In the genomic region with DNA sequence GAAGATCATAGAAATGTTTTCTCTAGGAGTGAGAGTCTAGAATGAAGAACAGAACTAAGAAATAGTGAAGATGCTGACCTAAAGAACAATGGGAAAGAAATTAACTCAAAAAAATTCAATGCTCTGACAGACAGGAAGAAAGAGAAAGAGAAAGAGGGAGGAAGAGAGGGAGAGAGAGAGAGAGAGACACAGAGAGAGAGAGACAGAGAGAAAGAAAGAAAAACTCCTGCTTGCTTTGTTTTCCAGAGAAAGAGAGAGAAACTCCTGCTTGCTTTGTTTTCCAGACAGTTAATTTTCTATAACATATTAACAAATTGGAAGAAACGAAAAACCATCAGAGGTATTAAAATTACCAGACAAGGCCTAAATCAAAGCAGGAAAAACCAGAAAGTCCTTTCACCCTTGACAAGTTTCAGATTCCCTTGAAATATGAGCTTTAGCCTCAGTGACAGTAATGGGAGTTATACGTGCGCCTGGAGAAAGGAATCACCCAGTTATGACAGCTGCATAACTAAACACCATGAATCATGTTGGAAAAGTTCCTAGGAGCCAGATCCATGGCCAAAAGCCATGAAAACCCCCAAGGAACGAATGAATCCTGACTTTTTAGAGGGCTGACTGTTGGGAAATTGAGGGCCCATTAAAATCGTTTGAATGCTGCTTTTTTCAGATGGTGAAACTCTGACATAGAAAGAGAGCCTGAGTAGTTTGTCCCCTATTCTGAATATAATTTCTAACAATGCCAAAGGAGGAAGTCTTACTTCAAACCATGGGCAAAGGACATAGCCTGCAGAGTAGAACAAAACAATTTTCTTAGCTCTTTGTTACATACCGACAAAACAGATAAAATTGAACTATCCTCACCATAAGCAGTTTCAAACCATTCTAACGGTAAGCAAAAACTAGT, we compare ENCODE assay signal across 11 cellular contexts.
A peak's percentile ranks its signal among the peaks of the same experiment; 100 is the strongest.
DNase-seq lines count a peak whose midpoint lies in the region; ATAC-seq and TF ChIP-seq lines count a peak whose summit lies in the region.
"Had no signal": no experiment of that assay in that cellular context is flagged by ENCODE, and none has a peak within 500 bp of the region (broad histone marks: within the 10 kb centered on the region; RNA-seq: fewer than 3 reads in every experiment).

No MANE protein-coding gene starts in this region.

- no peak for TF ChIP-seq CTCF in fibroblast of villous mesenchyme (IDR thresholded peaks at IDR 0.05; ENCODE audit: insufficient read depth, low read depth, low read length)
- TF ChIP-seq CTCF in ovary (IDR thresholded peaks at IDR 0.05): no peak

- H3K4me1 ChIP-seq in SJCRH30 (no peaks in the 10 kb centered on the region), ovary (ENCODE audit: insufficient read depth) (peaks cover 1% of the 10 kb centered on the region)

- TF ChIP-seq POLR2A in ovary (IDR thresholded peaks at IDR 0.05): no peak

- no peak overlapping the region for H3K4me3 Mint-ChIP-seq in stimulated activated naive B cell treated with anti-CD40 and anti-IgM and Interleukin-4, amounts not matched to agents 10 μg/mL and 1 μg/mL and 100 μg/mL, for 72 hours
- H3K4me3 Mint-ChIP-seq: HFFc6 had no signal

- WGBS in ovary, 3 donors: 7 to 14% (median 7%) methylated on average over 7 of the region's 7 CpGs

- intact Hi-C loops in ovary (cut with DNase I): no loop called here

- H3K4me1 Mint-ChIP-seq in stimulated activated naive B cell treated with anti-CD40 and anti-IgM and Interleukin-4, amounts not matched to agents 10 μg/mL and 1 μg/mL and 100 μg/mL, for 72 hours: no peaks in the 10 kb centered on the region
- H3K4me1 Mint-ChIP-seq: CD4-positive, alpha-beta memory T cell had no signal

- H3K27me3 Mint-ChIP-seq in stimulated activated naive B cell treated with anti-CD40 and anti-IgM and Interleukin-4, amounts not matched to agents 10 μg/mL and 1 μg/mL and 100 μg/mL, for 72 hours: no peaks in the 10 kb centered on the region
- H3K27me3 Mint-ChIP-seq: CD4-positive, alpha-beta memory T cell had no signal

- DNase-seq in ELR (ENCODE audit: low read depth): peak; percentile 10
- peak; percentile 34 to 69 for DNase-seq in SJCRH30
- peak; percentile 12 for DNase-seq in fibroblast of villous mesenchyme (ENCODE audit: low read depth)
- DNase-seq in ovary: peak in 3 of 5 donors; percentile 19 to 47 (median 21)
- no peak for DNase-seq in stimulated activated naive B cell treated with anti-CD40 and anti-IgM and Interleukin-4, amounts not matched to agents 10 μg/mL and 1 μg/mL and 100 μg/mL, for 72 hours
- DNase-seq in DMS79 (lab: John Stamatoyannopoulos, UW): no peak
- DNase-seq: CD4-positive, alpha-beta memory T cell; HFFc6; NCI-H1930 had no signal

- H3K36me3 Mint-ChIP-seq in stimulated activated naive B cell treated with anti-CD40 and anti-IgM and Interleukin-4, amounts not matched to agents 10 μg/mL and 1 μg/mL and 100 μg/mL, for 72 hours: no peaks in the 10 kb centered on the region
- H3K36me3 Mint-ChIP-seq: CD4-positive, alpha-beta memory T cell had no signal

- H3K9me3 Mint-ChIP-seq in stimulated activated naive B cell treated with anti-CD40 and anti-IgM and Interleukin-4, amounts not matched to agents 10 μg/mL and 1 μg/mL and 100 μg/mL, for 72 hours: peaks cover 6 to 7% of the 10 kb centered on the region in 2 donors

- ATAC-seq in stimulated activated naive B cell treated with anti-CD40 and anti-IgM and Interleukin-4, amounts not matched to agents 10 μg/mL and 1 μg/mL and 100 μg/mL, for 72 hours (replicated peaks): no peak
- no peak for ATAC-seq in HG03175 (IDR thresholded peaks at IDR 0.05; ENCODE audit: unreplicated experiment)
- no peak for ATAC-seq in GM21423 (IDR thresholded peaks at IDR 0.05; ENCODE audit: unreplicated experiment)

- H3K9me3 ChIP-seq in SJCRH30 (replicated peaks) (no peaks in the 10 kb centered on the region), ovary (no peaks in the 10 kb centered on the region)

- TF ChIP-seq EP300 in ovary (IDR thresholded peaks at IDR 0.05): no peak

- H3K4me3 ChIP-seq in SJCRH30 (no peak overlapping the region), fibroblast of villous mesenchyme (ENCODE audit: low read depth, low read length) (no peak overlapping the region), ovary (no peak overlapping the region)

- peak overlapping the region; percentile 55 for H3K27ac ChIP-seq in SJCRH30
- no peak overlapping the region for H3K27ac ChIP-seq in ovary

- H3K27me3 ChIP-seq in SJCRH30 (no peaks in the 10 kb centered on the region), ovary (no peaks in the 10 kb centered on the region)

- H3K36me3 ChIP-seq in SJCRH30 (no peaks in the 10 kb centered on the region), ovary (no peaks in the 10 kb centered on the region)

- no peak overlapping the region for H3K27ac Mint-ChIP-seq in stimulated activated naive B cell treated with anti-CD40 and anti-IgM and Interleukin-4, amounts not matched to agents 10 μg/mL and 1 μg/mL and 100 μg/mL, for 72 hours
- H3K27ac Mint-ChIP-seq: HFFc6 had no signal

Comparison
In these comparisons a context has a peak if more than half of its experiments do, and no peak if none do; other contexts are left out.
1. DNase-seq: peak in ELR (single experiment), SJCRH30 (2 of 2), fibroblast of villous mesenchyme (single experiment) and ovary (3 of 5); none in stimulated activated naive B cell treated with anti-CD40 and anti-IgM and Interleukin-4, amounts not matched to agents 10 μg/mL and 1 μg/mL and 100 μg/mL, for 72 hours (single experiment) and DMS79 (single experiment).